ENCODE assay signal across 8 cellular contexts in genomic region chr2:240557808-240558207, GRCh38. TPM values are rescaled to one million over a fixed set of nuclear protein-coding genes. Genes with fewer than 3 reads are reported as not detected.
DNase-seq lines count a peak whose midpoint lies in the region; ATAC-seq and TF ChIP-seq lines count a peak whose summit lies in the region.

A gene with protein sequence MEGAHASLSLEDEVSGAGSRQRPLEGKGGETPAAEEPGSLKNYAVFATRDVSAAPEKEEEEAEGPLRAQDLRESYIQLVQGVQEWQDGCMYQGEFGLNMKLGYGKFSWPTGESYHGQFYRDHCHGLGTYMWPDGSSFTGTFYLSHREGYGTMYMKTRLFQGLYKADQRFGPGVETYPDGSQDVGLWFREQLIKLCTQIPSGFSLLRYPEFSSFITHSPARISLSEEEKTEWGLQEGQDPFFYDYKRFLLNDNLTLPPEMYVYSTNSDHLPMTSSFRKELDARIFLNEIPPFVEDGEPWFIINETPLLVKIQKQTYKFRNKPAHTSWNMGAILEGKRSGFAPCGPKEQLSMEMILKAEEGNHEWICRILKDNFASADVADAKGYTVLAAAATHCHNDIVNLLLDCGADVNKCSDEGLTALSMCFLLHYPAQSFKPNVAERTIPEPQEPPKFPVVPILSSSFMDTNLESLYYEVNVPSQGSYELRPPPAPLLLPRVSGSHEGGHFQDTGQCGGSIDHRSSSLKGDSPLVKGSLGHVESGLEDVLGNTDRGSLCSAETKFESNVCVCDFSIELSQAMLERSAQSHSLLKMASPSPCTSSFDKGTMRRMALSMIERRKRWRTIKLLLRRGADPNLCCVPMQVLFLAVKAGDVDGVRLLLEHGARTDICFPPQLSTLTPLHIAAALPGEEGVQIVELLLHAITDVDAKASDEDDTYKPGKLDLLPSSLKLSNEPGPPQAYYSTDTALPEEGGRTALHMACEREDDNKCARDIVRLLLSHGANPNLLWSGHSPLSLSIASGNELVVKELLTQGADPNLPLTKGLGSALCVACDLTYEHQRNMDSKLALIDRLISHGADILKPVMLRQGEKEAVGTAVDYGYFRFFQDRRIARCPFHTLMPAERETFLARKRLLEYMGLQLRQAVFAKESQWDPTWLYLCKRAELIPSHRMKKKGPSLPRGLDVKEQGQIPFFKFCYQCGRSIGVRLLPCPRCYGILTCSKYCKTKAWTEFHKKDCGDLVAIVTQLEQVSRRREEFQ (minus strand): TSS chr2:240557988. CDS start chr2:240557335, 653 bp downstream.

- no peaks in the 10 kb centered on the region for H3K27me3 ChIP-seq in adipocyte (replicated peaks; ENCODE audit: control insufficient read depth, insufficient read depth, low read length)
- H3K27me3 ChIP-seq in heart right ventricle, result no peaks in the 10 kb centered on the region

- no peak for TF ChIP-seq CTCF in heart right ventricle (IDR thresholded peaks at IDR 0.05)

- ATAC-seq in heart right ventricle, result peak in 4 of 8 donors; percentile 14 to 40 (median 28)
- no peak for ATAC-seq in GM19467 (IDR thresholded peaks at IDR 0.05; ENCODE audit: unreplicated experiment)
- no peak for ATAC-seq in GM18868 (IDR thresholded peaks at IDR 0.05; ENCODE audit: unreplicated experiment)

- H3K4me1 ChIP-seq in adipocyte (ENCODE audit: control insufficient read depth, insufficient read depth, low read length) (peaks cover 43% of the 10 kb centered on the region), heart right ventricle (peaks cover 9 to 64% (median 45%) of the 10 kb centered on the region in 9 donors)

- H3K27ac ChIP-seq in SK-N-MC (no peak within 1 kb of the TSS), heart right ventricle (no peak within 1 kb of the TSS)

- H3K36me3 ChIP-seq in SK-N-MC (ENCODE audit: insufficient read depth, low read length) (peaks cover 5% of the 10 kb centered on the region; the same call in 1 of the 2 replicates), adipocyte (ENCODE audit: control insufficient read depth, insufficient read depth, low read length, severe bottlenecking) (peaks cover 3% of the 10 kb centered on the region), heart right ventricle (peaks cover 0 to 17% (median 0%) of the 10 kb centered on the region in 9 donors)

- whole genome bisulfite sequencing in heart right ventricle, 2 donors, result 5 to 6% methylated on average over 24 to 47 of the region's 47 CpGs

- H3K4me3 ChIP-seq in SK-N-MC (peak within 1 kb of the TSS; percentile 67), adipocyte (ENCODE audit: low read length) (peak within 1 kb of the TSS; percentile 70), heart right ventricle (peak within 1 kb of the TSS; percentile 29 to 59 (median 52))

- intact Hi-C loops in heart right ventricle (cut with DNase I) (no loop called here), posterior cingulate gyrus (cut with DNase I) (no loop called here)

- no peaks in the 10 kb centered on the region for H3K9me3 ChIP-seq in SK-N-MC (ENCODE audit: low read depth, low read length)
- no peaks in the 10 kb centered on the region for H3K9me3 ChIP-seq in adipocyte (ENCODE audit: control insufficient read depth, low read length)
- no peaks in the 10 kb centered on the region for H3K9me3 ChIP-seq in heart right ventricle

- DNase-seq in EL (peak; percentile 76), SK-N-MC (ENCODE audit: low read depth, low spot score) (no peak), adipocyte (ENCODE audit: low read depth) (peak; percentile 89), heart right ventricle (peak; percentile 56 to 76), posterior cingulate gyrus (peak in 9 of 10 donors; percentile 51 to 95 (median 71)), SW480 (ENCODE audit: low spot score) (no peak)

- no peak within 1 kb of the TSS for H3K9ac ChIP-seq in SK-N-MC (ENCODE audit: insufficient read length)
- peak within 1 kb of the TSS; percentile 50 for H3K9ac ChIP-seq in adipocyte (ENCODE audit: low read length)

RNA-seq across cellular contexts. Expression of the gene that starts here (rescaled TPM):
- total RNA-seq in heart right ventricle, result 1 to 10 TPM; 3.8 to 7.8 (median 5.3) TPM
- 10 to 100 TPM in 1 of 2 donors, 1 to 10 TPM in 1; 1.9 to 15.6 TPM for polyA plus RNA-seq in heart right ventricle

Comparison
In these comparisons a context has a peak if more than half of its experiments do, and no peak if none do; other contexts are left out.
1. DNase-seq: peak in EL (single experiment), adipocyte (single experiment), heart right ventricle (2 of 2) and posterior cingulate gyrus (9 of 10); none in SK-N-MC (single experiment) and SW480 (single experiment).
2. Peak in every context shown above with its lines, with median percentiles within 50 percentile points of each other: H3K4me3 ChIP-seq.